23 cellular contexts compared by ENCODE assay signal in genomic region chr2:20440001-20440560, GRCh38. TPM values are rescaled to one million over a fixed set of nuclear protein-coding genes. Genes with fewer than 3 reads are reported as not detected.
DNase-seq lines count a peak whose midpoint lies in the region; ATAC-seq, FAIRE-seq and TF ChIP-seq lines count a peak whose summit lies in the region.
"Had no signal": no experiment of that assay in that cellular context is flagged by ENCODE, and none has a peak within 500 bp of the region (broad histone marks: within the 10 kb centered on the region; RNA-seq: fewer than 3 reads in every experiment).

No MANE protein-coding gene starts in this region.

- FAIRE-seq in HepG2 (lab: Jason Lieb, UNC): no peak
- no peak for FAIRE-seq in GM12892 (lab: Jason Lieb, UNC)
- FAIRE-seq: GM12878 had no signal

- POLR2A ChIA-PET in HepG2 (lab: Yijun Ruan, JAX): interaction anchor here (1.1 to 6.5 kb wide), 16 partner anchors 9 to 211 kb away, joined by 3 to 185 read pairs (median 17); partner anchors contain the start of genes HS1BP3 and RHOB

- H3K9me3 ChIP-seq in liver (ENCODE audit: control insufficient read depth in 4 of 4, low read length in 3 of 4): no peaks in the 10 kb centered on the region
- no peaks in the 10 kb centered on the region for H3K9me3 ChIP-seq in HepG2 (ENCODE audit: low read length)
- H3K9me3 ChIP-seq in spleen: no peaks in the 10 kb centered on the region
- H3K9me3 ChIP-seq: Caco-2, MG63, thyroid gland had no signal

- H3K9ac ChIP-seq in liver (ENCODE audit: low read depth in 1 of 2, low read length in 2 of 2) (no peak overlapping the region), HepG2 (ENCODE audit: insufficient read depth, low read depth, low read length) (no peak overlapping the region)

- no TSS peak for BruUV-seq in HepG2 (replicated peaks; lab: Mats Ljungman, UMichigan)

- peak overlapping the region; percentile 23 to 73 for H3K27ac ChIP-seq in liver (ENCODE audit: low read depth in 1 of 2, low read length in 2 of 2)
- no peak overlapping the region for H3K27ac ChIP-seq in HepG2 (ENCODE audit: extremely low read length, insufficient read depth, low read length)
- H3K27ac ChIP-seq in spleen: peak overlapping the region in 7 of 8 donors; percentile 37 to 84 (median 63)

- H4K20me1 ChIP-seq in HepG2 (ENCODE audit: insufficient read depth, low read length): no peaks in the 10 kb centered on the region

- H2AFZ ChIP-seq in HepG2 (ENCODE audit: low read length): no peak overlapping the region

- DNase-seq in HepG2 (ENCODE audit: low spot score) (no peak), left lobe of liver (ENCODE audit: low spot score) (peak; percentile 31), spleen (no peak), GM12892 (ENCODE audit: insufficient read length) (no peak), GOT3 (lab: John Stamatoyannopoulos, UW) (no peak), Ammon's horn (ENCODE audit: low spot score) (no peak)
- DNase-seq: activated CD4-positive, alpha-beta T cell treated with anti-CD3 and anti-CD28 coated beads for 36 hours; activated naive CD4-positive, alpha-beta T cell treated with anti-CD3 and anti-CD28 coated beads for 36 hours; Caco-2; dermis blood vessel endothelial cell; HCEC 1CT; kidney glomerular epithelial cell; MG63; naive B cell; NCI-H2029 treated with DMSO at 0.1 percent for 48 hours; NCI-H345; NCI-H774; stimulated activated CD4-positive, alpha-beta T cell treated with anti-CD3 and anti-CD28 coated beads, Interleukin-4, amount 100 ng/mL, for 1 hour; thyroid gland had no signal

- WGBS in liver: 92% methylated on average over 6 of the region's 6 CpGs
- WGBS in HepG2 (ENCODE audit: low lambda C conversion rate): 90% methylated on average over 6 of the region's 6 CpGs
- 85 to 92% (median 91%) methylated on average over 6 of the region's 6 CpGs for WGBS in spleen, 5 donors

- TF ChIP-seq CTCF in liver (IDR thresholded peaks at IDR 0.05; ENCODE audit: low read depth, low read length, missing input control) (no peak), HepG2 (CRISPR knock-in tag; IDR thresholded peaks at IDR 0.05) (no peak), spleen (IDR thresholded peaks at IDR 0.05 in 8 of 11, conservative IDR thresholded peaks at IDR 0.05 in 3 of 11) (no peak)

- no peak for TF ChIP-seq EP300 in HepG2 (IDR thresholded peaks at IDR 0.05; ENCODE audit: low read depth in 2 of 2, low read length in 2 of 2)
- no peak for TF ChIP-seq EP300 in HepG2 (CRISPR knock-in tag; IDR thresholded peaks at IDR 0.05; ENCODE audit: borderline replicate concordance)

- H3K4me3 ChIP-seq in liver (ENCODE audit: low read depth in 1 of 3, low read length in 3 of 3) (no peak overlapping the region), HepG2 (replicated peaks in 1 of 3; ENCODE audit: insufficient read depth in 1 of 3, low read depth in 2 of 3, low read length in 3 of 3) (no peak overlapping the region), spleen (peak overlapping the region in 1 of 8 donors; percentile 21)
- H3K4me3 ChIP-seq: GM12878, MG63, thyroid gland had no signal

- in situ Hi-C loops in HepG2 (cut with HindIII; ENCODE audit: extremely low pct_ligation_motif_present, low pct_unique_long_range_greater_than_20kb): no loop called here

- TF ChIP-seq POLR2A in HepG2 (IDR thresholded peaks at IDR 0.05; ENCODE audit: insufficient read depth in 1 of 2, low read depth in 2 of 2, low read length in 2 of 2) (no peak), spleen (IDR thresholded peaks at IDR 0.05) (no peak), GM12892 (IDR thresholded peaks at IDR 0.05; ENCODE audit: low read depth, low read length) (no peak)

- peaks cover 1% of the 10 kb centered on the region for H3K79me2 ChIP-seq in HepG2 (ENCODE audit: insufficient read depth, low read length)

- CTCF ChIA-PET in HepG2 (lab: Yijun Ruan, JAX; ENCODE audit: low intra/inter-chr PET ratio, low total read pairs): no interaction called here

- H3K36me3 ChIP-seq in liver (ENCODE audit: control insufficient read depth in 4 of 4, insufficient read depth in 3 of 4, low read depth in 1 of 4, low read length in 3 of 4) (no peaks in the 10 kb centered on the region), HepG2 (replicated peaks in 1 of 2; ENCODE audit: control insufficient read depth in 1 of 2, insufficient read depth in 2 of 2, low read length in 2 of 2) (no peaks in the 10 kb centered on the region), spleen (no peaks in the 10 kb centered on the region)
- H3K36me3 ChIP-seq: MG63, thyroid gland had no signal

- intact Hi-C loops in HepG2 (cut with micrococcal nuclease; ENCODE audit: unreplicated experiment) (no loop called here), spleen (cut with DNase I; ENCODE audit: low total_unique reads) (no loop called here)

- TF ChIP-seq RAD21 in liver (IDR thresholded peaks at IDR 0.05): no peak
- TF ChIP-seq RAD21 in HepG2 (CRISPR knock-in tag; IDR thresholded peaks at IDR 0.05): no peak

- no peak overlapping the region for H3K4me2 ChIP-seq in HepG2 (ENCODE audit: low read depth, low read length)

- ATAC-seq in HepG2 (no peak), left lobe of liver (no peak), HG03045 (IDR thresholded peaks at IDR 0.05; ENCODE audit: unreplicated experiment) (no peak)
- ATAC-seq: activated CD4-positive, alpha-beta T cell treated with anti-CD3 and anti-CD28 coated beads for 36 hours; GM12878; stimulated activated memory B cell treated with anti-CD40 and anti-IgM and Interleukin-4, amounts not matched to agents 10 μg/mL and 1 μg/mL and 100 μg/mL, for 72 hours had no signal

- H3K27me3 ChIP-seq in liver (ENCODE audit: control insufficient read depth in 4 of 4, insufficient read depth in 4 of 4, low read length in 3 of 4) (no peaks in the 10 kb centered on the region), HepG2 (ENCODE audit: control insufficient read depth in 1 of 2, insufficient read depth in 2 of 2, low read length in 2 of 2) (no peaks in the 10 kb centered on the region), spleen (replicated peaks in 1 of 7) (peaks cover 0 to 10% (median 0%) of the 10 kb centered on the region in 7 donors)
- H3K27me3 ChIP-seq: MG63, thyroid gland had no signal

- peaks cover 3 to 28% (median 12%) of the 10 kb centered on the region in 4 donors for H3K4me1 ChIP-seq in liver (ENCODE audit: control insufficient read depth in 4 of 4, insufficient read depth in 4 of 4, low read length in 3 of 4)
- H3K4me1 ChIP-seq in HepG2 (ENCODE audit: insufficient read depth, low read length): peaks cover 53% of the 10 kb centered on the region
- peaks cover 0 to 42% (median 18%) of the 10 kb centered on the region in 6 donors for H3K4me1 ChIP-seq in spleen

TF ChIP-seq in liver, 16 proteins besides CTCF, POLR2A, EP300 and RAD21 (continues in another document):
- TF ChIP-seq HNF4G (IDR thresholded peaks at IDR 0.05): no peak
- TF ChIP-seq ATF3 (IDR thresholded peaks at IDR 0.05): no peak
- no peak for TF ChIP-seq HNF4A (conservative IDR thresholded peaks at IDR 0.05)
- no peak for TF ChIP-seq MAX (IDR thresholded peaks at IDR 0.05)
- no peak for TF ChIP-seq TAF1 (conservative IDR thresholded peaks at IDR 0.05)

TF ChIP-seq in HepG2, 621 proteins besides CTCF, POLR2A, EP300 and RAD21 (continues in another document):
- no peak for TF ChIP-seq ZNF614 (CRISPR knock-in tag; IDR thresholded peaks at IDR 0.05; ENCODE audit: borderline replicate concordance)
- TF ChIP-seq ZNF296 (CRISPR knock-in tag; conservative IDR thresholded peaks at IDR 0.05): no peak
- TF ChIP-seq HOXA3 (CRISPR knock-in tag; IDR thresholded peaks at IDR 0.05): no peak
- no peak for TF ChIP-seq ZFP1 (CRISPR knock-in tag; IDR thresholded peaks at IDR 0.05)
- TF ChIP-seq ZNF552 (CRISPR knock-in tag; IDR thresholded peaks at IDR 0.05; ENCODE audit: borderline replicate concordance): no peak
- no peak for TF ChIP-seq DNMT1 (CRISPR knock-in tag; IDR thresholded peaks at IDR 0.05)
- TF ChIP-seq, protein P1, sequence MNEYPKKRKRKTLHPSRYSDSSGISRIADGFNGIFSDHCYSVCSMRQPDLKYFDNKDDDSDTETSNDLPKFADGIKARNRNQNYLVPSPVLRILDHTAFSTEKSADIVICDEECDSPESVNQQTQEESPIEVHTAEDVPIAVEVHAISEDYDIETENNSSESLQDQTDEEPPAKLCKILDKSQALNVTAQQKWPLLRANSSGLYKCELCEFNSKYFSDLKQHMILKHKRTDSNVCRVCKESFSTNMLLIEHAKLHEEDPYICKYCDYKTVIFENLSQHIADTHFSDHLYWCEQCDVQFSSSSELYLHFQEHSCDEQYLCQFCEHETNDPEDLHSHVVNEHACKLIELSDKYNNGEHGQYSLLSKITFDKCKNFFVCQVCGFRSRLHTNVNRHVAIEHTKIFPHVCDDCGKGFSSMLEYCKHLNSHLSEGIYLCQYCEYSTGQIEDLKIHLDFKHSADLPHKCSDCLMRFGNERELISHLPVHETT (CRISPR knock-in tag; conservative IDR thresholded peaks at IDR 0.05): no peak
- no peak for TF ChIP-seq KMT2B (CRISPR knock-in tag; IDR thresholded peaks at IDR 0.05)

RNA-seq across cellular contexts. Expression of gene RHOB, which starts 6.8 kb away (rescaled TPM):
- 100 to 1,000 TPM in 1 of 2 donors, 10 to 100 TPM in 1; 82.6 to 634 TPM for total RNA-seq in liver
- 100 to 1,000 TPM; 114 to 207 TPM for polyA plus RNA-seq in liver
- total RNA-seq in HepG2 (2016; rRNA removed; fragmentation: Illumina TruSeq; extraction: Trizol): 192 and 268 TPM in 2 replicates
- total RNA-seq in HepG2 (2016; cell fraction: cytosol; rRNA removed; fragmentation: Illumina TruSeq; extraction: Trizol; ENCODE audit: low read depth): 40.2 and 44.0 TPM in 2 replicates
- total RNA-seq in HepG2 (2016; cell fraction: insoluble cytoplasmic fraction; rRNA removed; fragmentation: Illumina TruSeq; extraction: Trizol): 176 and 281 TPM in 2 replicates
- 165 and 177 TPM in 2 replicates for total RNA-seq in HepG2 (2016; cell fraction: membrane; rRNA removed; fragmentation: Illumina TruSeq; extraction: Trizol)
- 193 and 207 TPM in 2 replicates for total RNA-seq in HepG2 (2016; cell fraction: nucleus; rRNA removed; fragmentation: Illumina TruSeq; extraction: Trizol)
- polyA plus RNA-seq in HepG2 (2011; rRNA removed): 192 and 237 TPM in 2 replicates
- polyA plus RNA-seq in HepG2 (2011; cell fraction: cytosol; rRNA removed): 193 and 210 TPM in 2 replicates
- polyA plus RNA-seq in HepG2 (2011; cell fraction: nucleus; rRNA removed): 241 and 269 TPM in 2 replicates
- polyA plus RNA-seq in HepG2 (2012): 158 and 213 TPM in 2 replicates
- polyA plus RNA-seq in HepG2 (2016; cell fraction: cytosol; fragmentation: Illumina TruSeq; extraction: Trizol; ENCODE audit: low read depth): 33.6 and 36.3 TPM in 2 replicates
- polyA plus RNA-seq in HepG2 (2016; cell fraction: insoluble cytoplasmic fraction; fragmentation: Illumina TruSeq; extraction: Trizol; ENCODE audit: low read depth): 232 and 273 TPM in 2 replicates
- polyA plus RNA-seq in HepG2 (2016; cell fraction: membrane; fragmentation: Illumina TruSeq; extraction: Trizol; ENCODE audit: low read depth): 112 and 122 TPM in 2 replicates
- polyA plus RNA-seq in HepG2 (2016; cell fraction: nucleus; fragmentation: Illumina TruSeq; extraction: Trizol; ENCODE audit: insufficient read depth, low read depth): 333 and 350 TPM in 2 replicates
- 88.5 and 225 TPM in 2 replicates for polyA minus RNA-seq in HepG2 (2011; rRNA and poly(A)+ RNA removed; ENCODE audit: low replicate concordance)
- 132 and 167 TPM in 2 replicates for polyA minus RNA-seq in HepG2 (2011; cell fraction: cytosol; rRNA and poly(A)+ RNA removed)
- 162 and 170 TPM in 2 replicates for polyA minus RNA-seq in HepG2 (2011; cell fraction: nucleus; rRNA and poly(A)+ RNA removed)
- 250 TPM for total RNA-seq in left lobe of liver
- 100 to 1,000 TPM in 6 of 7 donors, 10 to 100 TPM in 1; 94.3 to 309 (median 233) TPM for total RNA-seq in spleen
- polyA plus RNA-seq in spleen: 10 to 100 TPM; 32.6 to 69.0 (median 61.0) TPM
- 9.5 TPM for polyA plus RNA-seq in GM12892 (2012; ENCODE audit: missing spikeins)
